In genomic region chr12:3491938-3492867, GRCh38 we compare ENCODE assay signal across 10 cellular contexts. TPM values are rescaled to one million over a fixed set of nuclear protein-coding genes. Genes with fewer than 3 reads are reported as not detected.
DNase-seq lines count a peak whose midpoint lies in the region; ATAC-seq and TF ChIP-seq lines count a peak whose summit lies in the region.
"Had no signal": no experiment of that assay in that cellular context is flagged by ENCODE, and none has a peak within 500 bp of the region (broad histone marks: within the 10 kb centered on the region; RNA-seq: fewer than 3 reads in every experiment).

No MANE protein-coding gene starts in this region.

- H3K27ac ChIP-seq in PC-3 (ENCODE audit: low read length) (no peak overlapping the region), right atrium auricular region (peak overlapping the region; percentile 70 to 85)
- H3K27ac ChIP-seq: 22Rv1 had no signal

- no peak overlapping the region for H3K9ac ChIP-seq in PC-3 (ENCODE audit: low read length)

- intact Hi-C loops in PC-3 (cut with micrococcal nuclease) = no loop called here

- H3K4me3 ChIP-seq in PC-3 (ENCODE audit: low read length) = no peak overlapping the region
- H3K4me3 ChIP-seq in right atrium auricular region = peak overlapping the region; percentile 29 to 50

- POLR2A ChIA-PET in PC-3 (lab: Charles Lee; ENCODE audit: unreplicated experiment) = no interaction called here

- H3K9me3 ChIP-seq in PC-3 (ENCODE audit: low read length) (no peaks in the 10 kb centered on the region), right atrium auricular region (no peaks in the 10 kb centered on the region)

- TF ChIP-seq CTCF in PC-3 (conservative IDR thresholded peaks at IDR 0.05; ENCODE audit: low read depth, low read length) (no peak), right atrium auricular region (IDR thresholded peaks at IDR 0.05) (no peak)

- H3K4me1 ChIP-seq in PC-3 (ENCODE audit: insufficient read depth, low read length) (no peaks in the 10 kb centered on the region), right atrium auricular region (peaks cover 0 to 36% of the 10 kb centered on the region in 2 donors)

- peak; percentile 71 for DNase-seq in DMS 273 (lab: John Stamatoyannopoulos, UW; ENCODE audit: unreplicated experiment)
- DNase-seq in DMS 273 treated with DMSO at 0.1 percent for 48 hours (lab: John Stamatoyannopoulos, UW) = no peak
- peak; percentile 46 for DNase-seq in PC-3
- DNase-seq in right atrium auricular region (ENCODE audit: low spot score) = no peak
- DNase-seq in putamen (ENCODE audit: low spot score) = peak; percentile 61

- peaks cover 48% of the 10 kb centered on the region for H3K27me3 Mint-ChIP-seq in activated naive CD8-positive, alpha-beta T cell

- H3K4me2 ChIP-seq in PC-3 (ENCODE audit: low read length) = no peak overlapping the region

- no peaks in the 10 kb centered on the region for H4K20me1 ChIP-seq in PC-3 (ENCODE audit: low read length)

- no peaks in the 10 kb centered on the region for H3K9me2 ChIP-seq in PC-3 (replicated peaks; ENCODE audit: low read length)

- ATAC-seq in PC-3 = peak; percentile 51; the same call in 1 of the 2 replicates
- ATAC-seq in GM18858 (IDR thresholded peaks at IDR 0.05; ENCODE audit: unreplicated experiment) = no peak
- no peak for ATAC-seq in HG02623 (IDR thresholded peaks at IDR 0.05; ENCODE audit: unreplicated experiment)

- no peaks in the 10 kb centered on the region for H3K36me3 Mint-ChIP-seq in activated naive CD8-positive, alpha-beta T cell

- H3K36me3 ChIP-seq in PC-3 (ENCODE audit: low read depth, low read length) (no peaks in the 10 kb centered on the region), right atrium auricular region (no peaks in the 10 kb centered on the region)

- no peak overlapping the region for H3K27ac Mint-ChIP-seq in activated naive CD8-positive, alpha-beta T cell

- H3K4me3 Mint-ChIP-seq in activated naive CD8-positive, alpha-beta T cell = peak overlapping the region; percentile 8

- H3K79me2 ChIP-seq in PC-3 (ENCODE audit: low read length) = no peaks in the 10 kb centered on the region

- H3K27me3 ChIP-seq in PC-3 (ENCODE audit: low read length) (peaks cover 65% of the 10 kb centered on the region), right atrium auricular region (peaks cover 0 to 13% of the 10 kb centered on the region in 2 donors)

- BruUV-seq in PC-3 (replicated peaks; lab: Mats Ljungman, UMichigan) = no TSS peak

- CTCF ChIA-PET in PC-3 (lab: Charles Lee) = no interaction called here

- peaks cover 10% of the 10 kb centered on the region for H3K4me1 Mint-ChIP-seq in activated naive CD8-positive, alpha-beta T cell (ENCODE audit: low read depth)

- no peaks in the 10 kb centered on the region for H3K9me3 Mint-ChIP-seq in activated naive CD8-positive, alpha-beta T cell (ENCODE audit: low read depth)

- H2AFZ ChIP-seq in PC-3 (ENCODE audit: low read length) = no peak overlapping the region

- no peaks in the 10 kb centered on the region for H3F3A ChIP-seq in PC-3 (ENCODE audit: low read length, unreplicated experiment)

RNA-seq across cellular contexts. Expression of gene PRMT8, which starts 1.2 kb away (rescaled TPM):
- not detected in 2 replicates for total RNA-seq in PC-3 (2014; rRNA removed)
- under 1 TPM; 0.52 to 0.67 TPM for total RNA-seq in right atrium auricular region
- total RNA-seq: urinary bladder had no signal

Comparison
In these comparisons a context has a peak if more than half of its experiments do, and no peak if none do; other contexts are left out.
1. DNase-seq: peak in DMS 273 (single experiment), PC-3 (single experiment) and putamen (single experiment); none in DMS 273 treated with DMSO at 0.1 percent for 48 hours (single experiment) and right atrium auricular region (single experiment).